Comparison of ENCODE assay signal across 20 cellular contexts in genomic region chr2:150812664-150813408, GRCh38.
DNase-seq lines count a peak whose midpoint lies in the region; ATAC-seq and TF ChIP-seq lines count a peak whose summit lies in the region.
"Had no signal": no experiment of that assay in that cellular context is flagged by ENCODE, and none has a peak within 500 bp of the region (broad histone marks: within the 10 kb centered on the region; RNA-seq: fewer than 3 reads in every experiment).

No MANE protein-coding gene starts in this region.

- WGBS in neuronal stem cell (ENCODE audit: extremely low coverage in 2 of 2, insufficient read length in 2 of 2, insufficient replicate concordance in 1 of 2), 2 donors = no CpG with 5 or more reads among the region's 2 CpGs

- H3K4me1 ChIP-seq in Caco-2 (peaks cover 16% of the 10 kb centered on the region), neuronal stem cell (ENCODE audit: control insufficient read depth in 2 of 2, insufficient read depth in 1 of 2, low read depth in 1 of 2, low read length in 2 of 2) (no peaks in the 10 kb centered on the region)

- H3K4me3 ChIP-seq in Caco-2 (ENCODE audit: low read depth, low read length) (no peak overlapping the region), neuronal stem cell (ENCODE audit: low read length in 2 of 2) (no peak overlapping the region)
- H3K4me3 ChIP-seq: SK-N-MC had no signal

- POLR2A ChIA-PET in Caco-2 (lab: Charles Lee) = no interaction called here

- no peak overlapping the region for H4K91ac ChIP-seq in neuronal stem cell (ENCODE audit: low read depth, low read length, poor library complexity)

- H3K14ac ChIP-seq in neuronal stem cell (ENCODE audit: low read length) = no peak overlapping the region

- peaks cover 8% of the 10 kb centered on the region for H3K4me1 Mint-ChIP-seq in Caco-2 (ENCODE audit: low read depth, unreplicated experiment)

- no peaks in the 10 kb centered on the region for H3K36me3 ChIP-seq in Caco-2 (ENCODE audit: control insufficient read depth, insufficient read depth, low read length)
- H3K36me3 ChIP-seq in neuronal stem cell (replicated peaks in 1 of 2; ENCODE audit: control insufficient read depth in 2 of 2, insufficient read depth in 2 of 2, low read length in 2 of 2) = no peaks in the 10 kb centered on the region

- H2AFZ ChIP-seq in neuronal stem cell (ENCODE audit: low read length) = peak overlapping the region; percentile 20

- H2BK12ac ChIP-seq in neuronal stem cell (ENCODE audit: low read length) = no peak overlapping the region

- no peak overlapping the region for H3K4me2 ChIP-seq in neuronal stem cell (ENCODE audit: insufficient read depth, low read length, poor library complexity, severe bottlenecking)
- H3K4me2 ChIP-seq: KMS-11 had no signal

- no peaks in the 10 kb centered on the region for H3K9me3 Mint-ChIP-seq in Caco-2 (ENCODE audit: unreplicated experiment)

- BruUV-seq in Caco-2 (replicated peaks; lab: Mats Ljungman, UMichigan) = no TSS peak

- H3K27me3 ChIP-seq in Caco-2 (replicated peaks; ENCODE audit: control insufficient read depth, insufficient read depth, low read length) (no peaks in the 10 kb centered on the region), neuronal stem cell (ENCODE audit: control insufficient read depth in 3 of 3, insufficient read depth in 3 of 3, low read depth in 1 of 3, low read length in 3 of 3) (no peaks in the 10 kb centered on the region)

- intact Hi-C loops in Caco-2 (cut with micrococcal nuclease; ENCODE audit: unreplicated experiment) = no loop called here

- no peak overlapping the region for H2BK15ac ChIP-seq in neuronal stem cell (ENCODE audit: low read length)

- H3K4me3 Mint-ChIP-seq in Caco-2 (ENCODE audit: unreplicated experiment) = no peak overlapping the region
- H3K4me3 Mint-ChIP-seq: CD14-positive monocyte had no signal

- no peak overlapping the region for H3K18ac ChIP-seq in neuronal stem cell (ENCODE audit: low read length)

- no peak overlapping the region for H2AK5ac ChIP-seq in neuronal stem cell (ENCODE audit: low read depth, low read length)

- ATAC-seq in SK-N-SH treated with all-trans-retinoic acid at 6 μM for 48 hours (peak; percentile 43; the same call in 1 of the 3 replicates), HG02678 (IDR thresholded peaks at IDR 0.05; ENCODE audit: unreplicated experiment) (no peak)

- TF ChIP-seq CTCF in Caco-2 (IDR thresholded peaks at IDR 0.05; ENCODE audit: insufficient read depth in 1 of 2, low read depth in 1 of 2, low read length in 1 of 2, severe bottlenecking in 1 of 2, unreplicated experiment in 1 of 2) = no peak

- H3K4ac ChIP-seq in neuronal stem cell (ENCODE audit: low read length) = no peak overlapping the region

- no peak overlapping the region for H2BK120ac ChIP-seq in neuronal stem cell (ENCODE audit: low read depth, low read length)

- CTCF ChIA-PET in Caco-2 (lab: Charles Lee) = no interaction called here

- H3K9me3 ChIP-seq in Caco-2 (no peaks in the 10 kb centered on the region), neuronal stem cell (replicated peaks in 1 of 2; ENCODE audit: control insufficient read depth in 2 of 2, insufficient read depth in 1 of 2, low read depth in 1 of 2, low read length in 2 of 2) (no peaks in the 10 kb centered on the region)

- H3K27ac ChIP-seq in neuronal stem cell (replicated peaks; ENCODE audit: low read length) = no peak overlapping the region
- H3K27ac ChIP-seq: HL-60, KMS-11, SK-N-MC had no signal

- no peak overlapping the region for H3K9ac ChIP-seq in neuronal stem cell (ENCODE audit: low read depth, low read length, poor library complexity)
- H3K9ac ChIP-seq: KMS-11 had no signal

- no peak overlapping the region for H4K8ac ChIP-seq in neuronal stem cell (ENCODE audit: low read depth, low read length)

- peak in 1 of 2 experiments; percentile 5 for DNase-seq in Caco-2
- DNase-seq in NCI-H526 treated with DMSO at 0.1 percent for 48 hours (lab: John Stamatoyannopoulos, UW) = peak; percentile 87
- no peak for DNase-seq in neuronal stem cell (ENCODE audit: low spot score)
- DNase-seq in amniotic stem cell (lab: John Stamatoyannopoulos, UW) = no peak
- DNase-seq in HPDE6-E6E7 (ENCODE audit: extremely low spot score) = no peak
- no peak for DNase-seq in T-helper 1 cell
- DNase-seq: AML-193, NCI-H1105, NCI-H146, NCI-H2029, NCI-H226, NCI-H510A treated with DMSO at 0.1 percent for 48 hours, RPMI8226, SHP77 had no signal

- H3K23ac ChIP-seq in neuronal stem cell (ENCODE audit: low read depth, low read length, poor library complexity) = no peak overlapping the region

- H2BK5ac ChIP-seq in neuronal stem cell (ENCODE audit: low read length) = no peak overlapping the region

- no peaks in the 10 kb centered on the region for H3K27me3 Mint-ChIP-seq in Caco-2 (ENCODE audit: insufficient read depth, unreplicated experiment)

- no peaks in the 10 kb centered on the region for H3K79me1 ChIP-seq in neuronal stem cell (ENCODE audit: low read depth, low read length)

- peak overlapping the region; percentile 43 for H3K27ac Mint-ChIP-seq in Caco-2 (ENCODE audit: unreplicated experiment)
- H3K27ac Mint-ChIP-seq: CD14-positive monocyte had no signal

- no peaks in the 10 kb centered on the region for H3K36me3 Mint-ChIP-seq in Caco-2 (ENCODE audit: insufficient read depth, unreplicated experiment)
- H3K36me3 Mint-ChIP-seq: CD14-positive monocyte had no signal

TF ChIP-seq in SK-N-SH treated with all-trans-retinoic acid at 6 μM for 48 hours, 23 proteins besides CTCF, POLR2A, EP300 and RAD21:
- TF ChIP-seq TCF4 (CRISPR knock-in tag; IDR thresholded peaks at IDR 0.05; ENCODE audit: borderline replicate concordance) (peak; percentile 77), ZNF565 (CRISPR knock-in tag; conservative IDR thresholded peaks at IDR 0.05; ENCODE audit: low read depth) (no peak), TSHZ2 (CRISPR knock-in tag; IDR thresholded peaks at IDR 0.05) (peak; percentile 51; the same call in 1 of the 2 replicates)
